Comparison of ENCODE assay signal across 8 cellular contexts in genomic region chr10:23067939-23068775, GRCh38. TPM values are rescaled to one million over a fixed set of nuclear protein-coding genes. Genes with fewer than 3 reads are reported as not detected.
DNase-seq lines count a peak whose midpoint lies in the region; ATAC-seq and TF ChIP-seq lines count a peak whose summit lies in the region.

No MANE protein-coding gene starts in this region.

- POLR2A ChIA-PET in AG04449 (lab: Yijun Ruan, JAX) (no interaction called here), Panc1 (lab: Charles Lee) (no interaction called here)

- intact Hi-C loops in Panc1 (cut with micrococcal nuclease; ENCODE audit: unreplicated experiment) = loop anchor here (5.0 to 10.0 kb wide), 2 partner anchors 76 to 1073 kb away; no protein-coding TSS in a partner anchor

- TF ChIP-seq CTCF in AG04449 (IDR thresholded peaks at IDR 0.05; ENCODE audit: insufficient read depth, low read length, missing control alignments) (peak; percentile 81), Panc1 (IDR thresholded peaks at IDR 0.05) (peak; percentile 87), fibroblast of the aortic adventitia (IDR thresholded peaks at IDR 0.05; ENCODE audit: insufficient read depth, low read length) (peak; percentile 88), neutrophil (IDR thresholded peaks at IDR 0.05) (peak; percentile 76)

- peak overlapping the region in 1 of 2 donors; percentile 35 for H3K4me3 Mint-ChIP-seq in activated T-cell treated with anti-CD3 and anti-CD28 coated beads, Interleukin-2, amount 50 U/mL, for 72 hours

- H3K27ac ChIP-seq in Panc1 (ENCODE audit: low read length) = no peak overlapping the region
- no peak overlapping the region for H3K27ac ChIP-seq in neutrophil

- H3K4me3 ChIP-seq in AG04449 (ENCODE audit: low read depth, low read length) (no peak overlapping the region), Panc1 (ENCODE audit: low read depth in 2 of 2, low read length in 2 of 2) (no peak overlapping the region), fibroblast of the aortic adventitia (ENCODE audit: low read depth, low read length) (no peak overlapping the region), neutrophil (ENCODE audit: low read depth in 1 of 2, low read length in 1 of 2) (no peak overlapping the region)

- ATAC-seq in GM18868 (IDR thresholded peaks at IDR 0.05; ENCODE audit: unreplicated experiment) (peak; percentile 60), Panc1 (peak; percentile 98)
- ATAC-seq in activated T-cell treated with anti-CD3 and anti-CD28 coated beads, Interleukin-2, amount 50 U/mL, for 72 hours (replicated peaks in 1 of 2) = peak in 1 of 2 donors; percentile 55

- H3K9me3 ChIP-seq in Panc1 (ENCODE audit: control insufficient read depth, insufficient read depth, low read depth, low read length) = no peaks in the 10 kb centered on the region
- no peaks in the 10 kb centered on the region for H3K9me3 ChIP-seq in neutrophil

- H3K27ac Mint-ChIP-seq in activated T-cell treated with anti-CD3 and anti-CD28 coated beads, Interleukin-2, amount 50 U/mL, for 72 hours = no peak overlapping the region

- peak; percentile 77 for TF ChIP-seq RAD21 in Ishikawa (IDR thresholded peaks at IDR 0.05; ENCODE audit: low read depth)

- CTCF ChIA-PET in AG04449 (lab: Yijun Ruan, JAX) = interaction anchor here (0.6 to 1.1 kb wide), 4 partner anchors 9 to 1075 kb away, joined by 3 to 5 read pairs (median 3); no protein-coding TSS in a partner anchor
- CTCF ChIA-PET in Panc1 (lab: Charles Lee) = no interaction called here

- DNase-seq in AG04449 (ENCODE audit: low read depth, low spot score) (no peak), Panc1 (ENCODE audit: low read depth, low spot score) (peak; percentile 46), fibroblast of the aortic adventitia (ENCODE audit: low read depth) (peak; percentile 90), superior temporal gyrus (ENCODE audit: extremely low spot score) (peak; percentile 95)
- peak; percentile 53 to 70 for DNase-seq in activated T-cell treated with anti-CD3 and anti-CD28 coated beads, Interleukin-2, amount 50 U/mL, for 72 hours

- no TSS peak for BruUV-seq in Panc1 (replicated peaks; lab: Mats Ljungman, UMichigan)

- H3K27me3 ChIP-seq in Panc1 (ENCODE audit: control insufficient read depth, insufficient read depth, low read length) (no peaks in the 10 kb centered on the region), neutrophil (no peaks in the 10 kb centered on the region)

- H3K9me3 Mint-ChIP-seq in activated T-cell treated with anti-CD3 and anti-CD28 coated beads, Interleukin-2, amount 50 U/mL, for 72 hours = no peaks in the 10 kb centered on the region

- no peaks in the 10 kb centered on the region for H3K36me3 Mint-ChIP-seq in activated T-cell treated with anti-CD3 and anti-CD28 coated beads, Interleukin-2, amount 50 U/mL, for 72 hours (ENCODE audit: insufficient read depth in 2 of 2)

- no peaks in the 10 kb centered on the region for H3K27me3 Mint-ChIP-seq in activated T-cell treated with anti-CD3 and anti-CD28 coated beads, Interleukin-2, amount 50 U/mL, for 72 hours (ENCODE audit: low read depth)

- H3K4me1 ChIP-seq in Panc1 (ENCODE audit: control insufficient read depth, insufficient read depth, low read length) = 0 out of 2 replicates have a peak, but pooled peaks cover 4% of the 10 kb centered on the region
- peaks cover 25 to 26% of the 10 kb centered on the region in 2 experiments for H3K4me1 ChIP-seq in neutrophil (ENCODE audit: control insufficient read depth in 1 of 2, insufficient read depth in 1 of 2, low read depth in 1 of 2, low read length in 1 of 2)

- H3K4me1 Mint-ChIP-seq in activated T-cell treated with anti-CD3 and anti-CD28 coated beads, Interleukin-2, amount 50 U/mL, for 72 hours (ENCODE audit: low read depth) = peaks cover 4% of the 10 kb centered on the region

- in situ Hi-C loops in Panc1 (cut with HindIII; ENCODE audit: low pct_unique_long_range_greater_than_20kb, low sequenced_read_pairs) = no loop called here

- no peak for TF ChIP-seq EP300 in Ishikawa (IDR thresholded peaks at IDR 0.05; ENCODE audit: borderline replicate concordance)

- no peaks in the 10 kb centered on the region for H3K36me3 ChIP-seq in Panc1 (ENCODE audit: control insufficient read depth, insufficient read depth, low read length)
- H3K36me3 ChIP-seq in neutrophil = no peaks in the 10 kb centered on the region

TF ChIP-seq in Ishikawa, 13 proteins besides CTCF, POLR2A, EP300 and RAD21:
- TF ChIP-seq TEAD4 (IDR thresholded peaks at IDR 0.05) (no peak), CEBPB (IDR thresholded peaks at IDR 0.05) (no peak), FOXM1 (IDR thresholded peaks at IDR 0.05; ENCODE audit: borderline replicate concordance, low read depth) (no peak), TCF12 (IDR thresholded peaks at IDR 0.05; ENCODE audit: low read depth) (no peak), YY1 (IDR thresholded peaks at IDR 0.05; ENCODE audit: low read depth) (no peak), TAF1 (IDR thresholded peaks at IDR 0.05; ENCODE audit: low read depth) (no peak), REST (IDR thresholded peaks at IDR 0.05; ENCODE audit: low read depth) (no peak)

RNA-seq across cellular contexts. Expression of gene MSRB2, which starts 27.2 kb away (rescaled TPM):
- total RNA-seq in Panc1 (2021; ENCODE audit: unreplicated experiment) = 10.7 TPM
- polyA plus RNA-seq in Panc1 (2012; ENCODE audit: insufficient read length) = 18.8 TPM
- total RNA-seq in activated T-cell treated with anti-CD3 and anti-CD28 coated beads, Interleukin-2, amount 50 U/mL, for 72 hours = 10 to 100 TPM; 15.0 TPM
- 7.3 and 12.0 TPM in 2 replicates for total RNA-seq in fibroblast of the aortic adventitia (ENCODE audit: low replicate concordance)
